ENCODE assay signal across 34 cellular contexts in genomic region chr11:133718238-133718637, GRCh38.
"Had no signal": no experiment of that assay in that cellular context is flagged by ENCODE, and none has a peak within 500 bp of the region (broad histone marks: within the 10 kb centered on the region; RNA-seq: fewer than 3 reads in every experiment).

No MANE protein-coding gene starts in this region.

- H3K27ac ChIP-seq: adrenal gland, breast epithelium, cardiac muscle cell, colonic mucosa, dorsolateral prefrontal cortex, esophagus muscularis mucosa, foreskin keratinocyte, gastrocnemius medialis, heart left ventricle had no signal

- H3K36me3 ChIP-seq: adrenal gland, breast epithelium, cardiac muscle cell, colonic mucosa, esophagus muscularis mucosa, gastrocnemius medialis, heart left ventricle had no signal

- H3K9me3 ChIP-seq: adrenal gland, breast epithelium, colonic mucosa, esophagus muscularis mucosa, gastrocnemius medialis, heart left ventricle had no signal

- DNase-seq: activated CD4-positive, alpha-beta memory T cell treated with anti-CD3 and anti-CD28 coated beads for 36 hours; activated CD4-positive, alpha-beta T cell treated with anti-CD3 and anti-CD28 coated beads for 36 hours; activated CD4-positive, alpha-beta T cell treated with anti-CD3 and anti-CD28 coated beads, Interleukin-2, amount 10 ng/mL, durations not matched to agents 24 days and 14 days; activated CD4-positive, CD25-positive, alpha-beta regulatory T cell; activated CD4-positive, CD25-positive, alpha-beta regulatory T cell treated with anti-CD3 and anti-CD28 coated beads, Interleukin-2, amount 50 U/mL, for 72 hours; activated CD8-positive, alpha-beta memory T cell treated with anti-CD3 and anti-CD28 coated beads, Interleukin-2, amount 10 ng/mL, durations not matched to agents 7 days and 5 days; activated CD8-positive, alpha-beta memory T cell treated with anti-CD3 and anti-CD28 coated beads, Interleukin-2, amount 50 U/mL, for 4 hours; activated CD8-positive, alpha-beta T cell treated with anti-CD3 and anti-CD28 coated beads, Interleukin-2, amount 10 ng/mL, durations not matched to agents 7 days and 5 days; activated effector memory CD4-positive, alpha-beta T cell treated with anti-CD3 and anti-CD28 coated beads, Interleukin-2, amount 50 U/mL, for 16 hours; activated naive CD4-positive, alpha-beta T cell treated with anti-CD3 and anti-CD28 coated beads for 36 hours; activated naive CD8-positive, alpha-beta T cell treated with anti-CD3 and anti-CD28 coated beads for 36 hours; activated naive CD8-positive, alpha-beta T cell treated with anti-CD3 and anti-CD28 coated beads, Interleukin-2, amount 50 U/mL, for 24 hours; activated T-cell treated with anti-CD3 and anti-CD28 coated beads, Interleukin-2, amount 50 U/mL, for 1 hour; activated T-cell treated with anti-CD3 and anti-CD28 coated beads, Interleukin-2, amount 50 U/mL, for 48 hours; adrenal gland; amygdala; aorta; central memory CD4-positive, alpha-beta T cell; cerebellar nuclear complex; colonic mucosa; dorsolateral prefrontal cortex; effector CD4-positive, alpha-beta T cell; effector memory CD8-positive, alpha-beta T cell; erythroblast; foreskin keratinocyte; gastrocnemius medialis; glutamatergic neuron; heart left ventricle; T-helper 1 cell; T-helper 17 cell; T1000 had no signal

- ATAC-seq: activated CD4-positive, alpha-beta T cell treated with anti-CD3 and anti-CD28 coated beads for 36 hours; activated CD8-positive, alpha-beta memory T cell treated with anti-CD3 and anti-CD28 coated beads, Interleukin-2, amount 10 ng/mL, durations not matched to agents 7 days and 5 days; activated CD8-positive, alpha-beta T cell treated with anti-CD3 and anti-CD28 coated beads, Interleukin-2, amount 10 ng/mL, durations not matched to agents 7 days and 5 days; activated naive CD8-positive, alpha-beta T cell treated with anti-CD3 and anti-CD28 coated beads, Interleukin-2, amount 50 U/mL, for 24 hours; effector memory CD8-positive, alpha-beta T cell; foreskin keratinocyte; gastrocnemius medialis; heart left ventricle; T-helper 17 cell had no signal

- H3K4me1 ChIP-seq: adrenal gland, breast epithelium, colonic mucosa, esophagus muscularis mucosa, foreskin keratinocyte, gastrocnemius medialis, heart left ventricle had no signal

- H3K4me3 ChIP-seq: adrenal gland, breast epithelium, cardiac muscle cell, colonic mucosa, dorsolateral prefrontal cortex, esophagus muscularis mucosa, gastrocnemius medialis, heart left ventricle had no signal

- H3K27me3 ChIP-seq: adrenal gland, cardiac muscle cell, colonic mucosa, foreskin keratinocyte, gastrocnemius medialis, heart left ventricle had no signal
